ENCODE assay signal across 12 cellular contexts in genomic region chr1:24695202-24695974, GRCh38. TPM values are rescaled to one million over a fixed set of nuclear protein-coding genes. Genes with fewer than 3 reads are reported as not detected.
DNase-seq lines count a peak whose midpoint lies in the region; ATAC-seq, FAIRE-seq and TF ChIP-seq lines count a peak whose summit lies in the region.
"Had no signal": no experiment of that assay in that cellular context is flagged by ENCODE, and none has a peak within 500 bp of the region (broad histone marks: within the 10 kb centered on the region; RNA-seq: fewer than 3 reads in every experiment).

No MANE protein-coding gene starts in this region.

- no peaks in the 10 kb centered on the region for H3K36me3 ChIP-seq in kidney (ENCODE audit: control insufficient read depth in 1 of 2, insufficient read depth in 2 of 2, low read length in 2 of 2)
- H3K36me3 ChIP-seq: suprapubic skin had no signal

- no peaks in the 10 kb centered on the region for H3K9me3 ChIP-seq in kidney (ENCODE audit: control insufficient read depth in 1 of 2, low read length in 2 of 2)
- H3K9me3 ChIP-seq: suprapubic skin had no signal

- peak overlapping the region; percentile 35 for H3K4me3 Mint-ChIP-seq in activated B cell treated with CpG ODN at 0.5 μM for 24 hours
- no peak overlapping the region for H3K4me3 Mint-ChIP-seq in stimulated activated memory B cell treated with anti-CD40 and anti-IgM and Interleukin-4, amounts not matched to agents 10 μg/mL and 1 μg/mL and 100 μg/mL, for 72 hours
- H3K4me3 Mint-ChIP-seq: activated T-helper 1 cell treated with anti-CD3 and anti-CD28 coated beads, Interleukin-12 subunit alpha, Interleukin-12 subunit beta, Interleukin-2, Interleukin-4 antibody, amounts not matched to agents 30 ng/mL and 10 ng/mL and 1 ng/mL, durations not matched to agents 14 hours and 24 hours and 36 hours had no signal

- H3K27me3 Mint-ChIP-seq in activated B cell treated with CpG ODN at 0.5 μM for 24 hours, result no peaks in the 10 kb centered on the region
- no peaks in the 10 kb centered on the region for H3K27me3 Mint-ChIP-seq in stimulated activated memory B cell treated with anti-CD40 and anti-IgM and Interleukin-4, amounts not matched to agents 10 μg/mL and 1 μg/mL and 100 μg/mL, for 72 hours

- H3K4me3 ChIP-seq in kidney (ENCODE audit: low read length in 2 of 2), result no peak overlapping the region
- H3K4me3 ChIP-seq: suprapubic skin had no signal

- no peak for FAIRE-seq in kidney (lab: Jason Lieb, UNC)

- CTCF ChIA-PET in activated B cell treated with CpG ODN at 0.5 μM for 24 hours (lab: Charles Lee), result interaction anchor here (0.6 to 2.2 kb wide), 3 partner anchors 135 to 506 kb away, joined by 3 to 8 read pairs (median 3); no protein-coding TSS in a partner anchor

- intact Hi-C loops in activated B cell treated with CpG ODN at 0.5 μM for 24 hours (cut with micrococcal nuclease), result no loop called here
- intact Hi-C loops in kidney (cut with DNase I), result no loop called here

- POLR2A ChIA-PET in activated B cell treated with CpG ODN at 0.5 μM for 24 hours (lab: Charles Lee), result interaction anchor here (0.6 to 2.2 kb wide), 7 partner anchors 14 to 94 kb away, joined by 3 to 14 read pairs (median 4); partner anchors contain the start of gene CLIC4

- peak overlapping the region; percentile 76 for H3K27ac Mint-ChIP-seq in activated B cell treated with CpG ODN at 0.5 μM for 24 hours
- peak overlapping the region; percentile 53 for H3K27ac Mint-ChIP-seq in stimulated activated memory B cell treated with anti-CD40 and anti-IgM and Interleukin-4, amounts not matched to agents 10 μg/mL and 1 μg/mL and 100 μg/mL, for 72 hours
- H3K27ac Mint-ChIP-seq: activated T-helper 1 cell treated with anti-CD3 and anti-CD28 coated beads, Interleukin-12 subunit alpha, Interleukin-12 subunit beta, Interleukin-2, Interleukin-4 antibody, amounts not matched to agents 30 ng/mL and 10 ng/mL and 1 ng/mL, durations not matched to agents 14 hours and 24 hours and 36 hours had no signal

- H3K27ac ChIP-seq in kidney (ENCODE audit: low read depth in 2 of 2, low read length in 2 of 2), result peak overlapping the region; percentile 11 to 45
- H3K27ac ChIP-seq: suprapubic skin had no signal

- TF ChIP-seq CTCF in activated B cell treated with CpG ODN at 0.5 μM for 24 hours (IDR thresholded peaks at IDR 0.05), result no peak
- no peak for TF ChIP-seq CTCF in kidney (IDR thresholded peaks at IDR 0.05; ENCODE audit: borderline replicate concordance, extremely low read depth, insufficient read depth)

- H3K4me1 Mint-ChIP-seq in activated B cell treated with CpG ODN at 0.5 μM for 24 hours, result peaks cover 35% of the 10 kb centered on the region
- H3K4me1 Mint-ChIP-seq in stimulated activated memory B cell treated with anti-CD40 and anti-IgM and Interleukin-4, amounts not matched to agents 10 μg/mL and 1 μg/mL and 100 μg/mL, for 72 hours, result peaks cover 23% of the 10 kb centered on the region

- peaks cover 0 to 7% of the 10 kb centered on the region in 2 donors for H3K4me1 ChIP-seq in kidney (ENCODE audit: control insufficient read depth in 1 of 2, insufficient read depth in 1 of 2, low read depth in 1 of 2, low read length in 2 of 2)

- H3K9me3 Mint-ChIP-seq in activated B cell treated with CpG ODN at 0.5 μM for 24 hours, result no peaks in the 10 kb centered on the region
- H3K9me3 Mint-ChIP-seq in stimulated activated memory B cell treated with anti-CD40 and anti-IgM and Interleukin-4, amounts not matched to agents 10 μg/mL and 1 μg/mL and 100 μg/mL, for 72 hours, result no peaks in the 10 kb centered on the region
- H3K9me3 Mint-ChIP-seq: activated T-helper 1 cell treated with anti-CD3 and anti-CD28 coated beads, Interleukin-12 subunit alpha, Interleukin-12 subunit beta, Interleukin-2, Interleukin-4 antibody, amounts not matched to agents 30 ng/mL and 10 ng/mL and 1 ng/mL, durations not matched to agents 14 hours and 24 hours and 36 hours had no signal

- ATAC-seq in activated B cell treated with CpG ODN at 0.5 μM for 24 hours (ENCODE audit: low read depth) (peak; percentile 71), HG02970 (IDR thresholded peaks at IDR 0.05; ENCODE audit: low FRiP score, unreplicated experiment) (no peak)
- ATAC-seq in stimulated activated memory B cell treated with anti-CD40 and anti-IgM and Interleukin-4, amounts not matched to agents 10 μg/mL and 1 μg/mL and 100 μg/mL, for 72 hours, result peak; percentile 58

- H3K9ac ChIP-seq in kidney (ENCODE audit: low read length in 2 of 2), result no peak overlapping the region

- DNase-seq in NCI-H82 (lab: John Stamatoyannopoulos, UW) (peak; percentile 48), NCI-H82 treated with DMSO at 0.1 percent for 48 hours (lab: John Stamatoyannopoulos, UW; ENCODE audit: unreplicated experiment) (no peak), activated B cell treated with CpG ODN at 0.5 μM for 24 hours (no peak), kidney (no peak), hippocampal formation (lab: John Stamatoyannopoulos, UW) (no peak), activated gamma-delta T cell treated with Interleukin-2 at 50 U/mL for 16 hours (no peak)
- DNase-seq: DMS53, NCI-H2227 treated with DMSO at 0.1 percent for 48 hours had no signal

- H3K36me3 Mint-ChIP-seq in activated B cell treated with CpG ODN at 0.5 μM for 24 hours (ENCODE audit: low read depth), result no peaks in the 10 kb centered on the region
- no peaks in the 10 kb centered on the region for H3K36me3 Mint-ChIP-seq in stimulated activated memory B cell treated with anti-CD40 and anti-IgM and Interleukin-4, amounts not matched to agents 10 μg/mL and 1 μg/mL and 100 μg/mL, for 72 hours

RNA-seq across cellular contexts. Expression of gene CLIC4, which starts 49.9 kb away (rescaled TPM):
- total RNA-seq in activated B cell treated with CpG ODN at 0.5 μM for 24 hours, result 98.2 and 99.8 TPM in 2 replicates
- total RNA-seq in kidney, result 315 TPM
- polyA plus RNA-seq in kidney (ENCODE audit: insufficient read depth, low read depth, low replicate concordance), result 72.7 TPM

RNA-seq across cellular contexts. Expression of gene SRRM1, which starts 52.3 kb away (rescaled TPM):
- total RNA-seq in activated B cell treated with CpG ODN at 0.5 μM for 24 hours (214 and 220 TPM in 2 replicates), kidney (123 TPM)
- 21.1 TPM for polyA plus RNA-seq in kidney (ENCODE audit: insufficient read depth, low read depth, low replicate concordance)
